In the genomic region with DNA sequence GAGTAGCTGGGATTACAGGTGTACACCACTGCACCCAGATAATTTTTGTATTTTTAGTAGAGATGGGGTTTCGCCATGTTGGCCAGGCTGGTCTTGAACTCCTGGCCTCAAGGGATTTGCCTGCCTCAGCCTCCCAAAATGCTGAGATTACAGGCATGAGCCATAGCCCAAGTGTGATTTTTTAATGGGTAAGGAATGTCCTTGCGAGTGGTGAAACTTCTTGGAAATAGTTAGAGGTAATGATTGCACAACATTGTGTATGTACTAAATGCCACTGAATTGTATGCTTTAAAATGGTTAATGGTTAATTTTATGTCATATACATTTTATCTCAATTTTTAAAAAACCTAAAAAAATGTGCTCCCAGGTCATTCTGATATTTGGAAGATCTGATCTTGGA, we compare ENCODE assay signal across 1 cellular context.
TF ChIP-seq lines count a peak whose summit lies in the region.

No MANE protein-coding gene starts in this region.

TF ChIP-seq in HepG2, 621 proteins besides CTCF, POLR2A, EP300 and RAD21 (continued from another document):
- TF ChIP-seq, protein P1, sequence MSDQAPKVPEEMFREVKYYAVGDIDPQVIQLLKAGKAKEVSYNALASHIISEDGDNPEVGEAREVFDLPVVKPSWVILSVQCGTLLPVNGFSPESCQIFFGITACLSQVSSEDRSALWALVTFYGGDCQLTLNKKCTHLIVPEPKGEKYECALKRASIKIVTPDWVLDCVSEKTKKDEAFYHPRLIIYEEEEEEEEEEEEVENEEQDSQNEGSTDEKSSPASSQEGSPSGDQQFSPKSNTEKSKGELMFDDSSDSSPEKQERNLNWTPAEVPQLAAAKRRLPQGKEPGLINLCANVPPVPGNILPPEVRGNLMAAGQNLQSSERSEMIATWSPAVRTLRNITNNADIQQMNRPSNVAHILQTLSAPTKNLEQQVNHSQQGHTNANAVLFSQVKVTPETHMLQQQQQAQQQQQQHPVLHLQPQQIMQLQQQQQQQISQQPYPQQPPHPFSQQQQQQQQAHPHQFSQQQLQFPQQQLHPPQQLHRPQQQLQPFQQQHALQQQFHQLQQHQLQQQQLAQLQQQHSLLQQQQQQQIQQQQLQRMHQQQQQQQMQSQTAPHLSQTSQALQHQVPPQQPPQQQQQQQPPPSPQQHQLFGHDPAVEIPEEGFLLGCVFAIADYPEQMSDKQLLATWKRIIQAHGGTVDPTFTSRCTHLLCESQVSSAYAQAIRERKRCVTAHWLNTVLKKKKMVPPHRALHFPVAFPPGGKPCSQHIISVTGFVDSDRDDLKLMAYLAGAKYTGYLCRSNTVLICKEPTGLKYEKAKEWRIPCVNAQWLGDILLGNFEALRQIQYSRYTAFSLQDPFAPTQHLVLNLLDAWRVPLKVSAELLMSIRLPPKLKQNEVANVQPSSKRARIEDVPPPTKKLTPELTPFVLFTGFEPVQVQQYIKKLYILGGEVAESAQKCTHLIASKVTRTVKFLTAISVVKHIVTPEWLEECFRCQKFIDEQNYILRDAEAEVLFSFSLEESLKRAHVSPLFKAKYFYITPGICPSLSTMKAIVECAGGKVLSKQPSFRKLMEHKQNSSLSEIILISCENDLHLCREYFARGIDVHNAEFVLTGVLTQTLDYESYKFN (CRISPR knock-in tag; conservative IDR thresholded peaks at IDR 0.05): no peak
- TF ChIP-seq ZNF484 (CRISPR knock-in tag; IDR thresholded peaks at IDR 0.05; ENCODE audit: borderline replicate concordance, low read depth) (no peak), MED8 (CRISPR knock-in tag; IDR thresholded peaks at IDR 0.05; ENCODE audit: insufficient replicate concordance) (no peak), ZBTB10 (CRISPR knock-in tag; IDR thresholded peaks at IDR 0.05; ENCODE audit: borderline replicate concordance) (no peak), ZNF691 (CRISPR knock-in tag; IDR thresholded peaks at IDR 0.05; ENCODE audit: borderline replicate concordance, low read depth) (no peak), ETS1 (CRISPR knock-in tag; IDR thresholded peaks at IDR 0.05) (no peak), CEBPG (CRISPR knock-in tag; IDR thresholded peaks at IDR 0.05) (peak; percentile 82), ATF4 (CRISPR knock-in tag; IDR thresholded peaks at IDR 0.05) (peak in 1 of 2 experiments; percentile 66; a peak in 2 of 4 replicates), ZNF143 (CRISPR knock-in tag; IDR thresholded peaks at IDR 0.05) (no peak), AGO2 (optimal IDR thresholded peaks at IDR 0.05; ENCODE audit: low read depth, low read length) (no peak), ZFX (CRISPR knock-in tag; IDR thresholded peaks at IDR 0.05; ENCODE audit: low read depth) (no peak), AFF4 (CRISPR knock-in tag; IDR thresholded peaks at IDR 0.05) (no peak), ZNF101 (CRISPR knock-in tag; IDR thresholded peaks at IDR 0.05; ENCODE audit: borderline replicate concordance, low read depth) (no peak), ZNF333 (CRISPR knock-in tag; IDR thresholded peaks at IDR 0.05; ENCODE audit: borderline replicate concordance) (no peak), ZNF546 (CRISPR knock-in tag; conservative IDR thresholded peaks at IDR 0.05) (no peak), NFYB (CRISPR knock-in tag; IDR thresholded peaks at IDR 0.05) (no peak), FIP1L1 (IDR thresholded peaks at IDR 0.05; ENCODE audit: borderline replicate concordance, insufficient read depth, low read depth, low read length) (no peak), ZFAT (CRISPR knock-in tag; conservative IDR thresholded peaks at IDR 0.05) (no peak), ONECUT2 (CRISPR knock-in tag; IDR thresholded peaks at IDR 0.05) (no peak), MAF1 (CRISPR knock-in tag; IDR thresholded peaks at IDR 0.05; ENCODE audit: borderline replicate concordance) (no peak), CENPT (CRISPR knock-in tag; IDR thresholded peaks at IDR 0.05; ENCODE audit: low read depth) (no peak)
- TF ChIP-seq, protein P2, sequence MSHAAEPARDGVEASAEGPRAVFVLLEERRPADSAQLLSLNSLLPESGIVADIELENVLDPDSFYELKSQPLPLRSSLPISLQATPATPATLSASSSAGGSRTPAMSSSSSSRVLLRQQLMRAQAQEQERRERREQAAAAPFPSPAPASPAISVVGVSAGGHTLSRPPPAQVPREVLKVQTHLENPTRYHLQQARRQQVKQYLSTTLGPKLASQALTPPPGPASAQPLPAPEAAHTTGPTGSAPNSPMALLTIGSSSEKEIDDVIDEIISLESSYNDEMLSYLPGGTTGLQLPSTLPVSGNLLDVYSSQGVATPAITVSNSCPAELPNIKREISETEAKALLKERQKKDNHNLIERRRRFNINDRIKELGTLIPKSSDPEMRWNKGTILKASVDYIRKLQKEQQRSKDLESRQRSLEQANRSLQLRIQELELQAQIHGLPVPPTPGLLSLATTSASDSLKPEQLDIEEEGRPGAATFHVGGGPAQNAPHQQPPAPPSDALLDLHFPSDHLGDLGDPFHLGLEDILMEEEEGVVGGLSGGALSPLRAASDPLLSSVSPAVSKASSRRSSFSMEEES (CRISPR knock-in tag; IDR thresholded peaks at IDR 0.05): no peak
- TF ChIP-seq, protein P3, sequence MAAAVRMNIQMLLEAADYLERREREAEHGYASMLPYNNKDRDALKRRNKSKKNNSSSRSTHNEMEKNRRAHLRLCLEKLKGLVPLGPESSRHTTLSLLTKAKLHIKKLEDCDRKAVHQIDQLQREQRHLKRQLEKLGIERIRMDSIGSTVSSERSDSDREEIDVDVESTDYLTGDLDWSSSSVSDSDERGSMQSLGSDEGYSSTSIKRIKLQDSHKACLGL (CRISPR knock-in tag; IDR thresholded peaks at IDR 0.05): no peak
